ENCODE assay signal across 16 cellular contexts in the genomic region with DNA sequence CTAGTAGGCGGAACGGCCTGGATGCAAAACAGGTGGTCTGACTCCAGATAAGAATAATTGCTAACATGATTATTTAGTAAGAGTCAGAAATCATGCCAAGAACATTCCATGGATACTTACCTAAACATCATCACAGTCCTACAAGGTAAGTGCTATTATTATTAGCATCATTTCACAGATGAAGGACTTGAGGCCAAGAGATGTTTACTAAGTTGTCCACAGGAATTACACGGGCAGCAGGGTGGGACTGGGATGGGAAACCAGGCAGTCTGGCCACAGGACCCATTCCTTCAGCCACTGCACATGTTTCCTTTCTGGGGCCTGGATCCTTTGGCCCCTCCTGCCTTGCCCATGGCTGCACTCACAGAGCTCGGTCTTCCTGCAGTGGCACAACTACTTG. TPM values are rescaled to one million over a fixed set of nuclear protein-coding genes. Genes with fewer than 3 reads are reported as not detected.
A peak's percentile ranks its signal among the peaks of the same experiment; 100 is the strongest.
DNase-seq lines count a peak whose midpoint lies in the region; ATAC-seq and TF ChIP-seq lines count a peak whose summit lies in the region.
"Had no signal": no experiment of that assay in that cellular context is flagged by ENCODE, and none has a peak within 500 bp of the region (broad histone marks: within the 10 kb centered on the region; RNA-seq: fewer than 3 reads in every experiment).

No MANE protein-coding gene starts in this region.

- in situ Hi-C loops in astrocyte of the cerebellum (cut with HindIII; ENCODE audit: low sequenced_read_pairs), result no loop called here

- H3K27me3 Mint-ChIP-seq in activated T-helper 17 cell treated with anti-CD3 and anti-CD28 coated beads, Interleukin-2, amount 50 U/mL, for 72 hours, result no peaks in the 10 kb centered on the region

- H3K9me3 ChIP-seq in lower lobe of right lung (no peaks in the 10 kb centered on the region), upper lobe of left lung (no peaks in the 10 kb centered on the region)

- WGBS in upper lobe of left lung, 2 donors, result 61 to 67% methylated on average over 3 to 4 of the region's 4 CpGs

- H3K27me3 ChIP-seq in lower lobe of right lung (ENCODE audit: low read depth) (no peaks in the 10 kb centered on the region), upper lobe of left lung (no peaks in the 10 kb centered on the region)

- TF ChIP-seq CTCF in astrocyte of the cerebellum (IDR thresholded peaks at IDR 0.05; ENCODE audit: low read depth, low read length, missing control alignments) (no peak), fibroblast of the aortic adventitia (IDR thresholded peaks at IDR 0.05; ENCODE audit: insufficient read depth, low read length) (no peak), lower lobe of right lung (IDR thresholded peaks at IDR 0.05) (no peak), upper lobe of left lung (IDR thresholded peaks at IDR 0.05) (no peak)

- TF ChIP-seq EP300 in upper lobe of left lung (IDR thresholded peaks at IDR 0.05), result peak in 2 of 4 donors; percentile 53 to 55

- no peak overlapping the region for H3K4me3 ChIP-seq in astrocyte of the cerebellum (ENCODE audit: low read depth, low read length)
- no peak overlapping the region for H3K4me3 ChIP-seq in fibroblast of the aortic adventitia (ENCODE audit: low read depth, low read length)
- H3K4me3 ChIP-seq in lower lobe of right lung, result no peak overlapping the region
- H3K4me3 ChIP-seq in upper lobe of left lung, result no peak overlapping the region

- H3K4me1 ChIP-seq in lower lobe of right lung, result peaks cover 12% of the 10 kb centered on the region
- peaks cover 0 to 15% (median 7%) of the 10 kb centered on the region in 4 donors for H3K4me1 ChIP-seq in upper lobe of left lung

- TF ChIP-seq POLR2A in upper lobe of left lung (IDR thresholded peaks at IDR 0.05), result peak in 1 of 4 donors; percentile 12

- intact Hi-C loops in lower lobe of right lung (cut with DNase I), result no loop called here

- no peak overlapping the region for H3K27ac Mint-ChIP-seq in activated T-helper 17 cell treated with anti-CD3 and anti-CD28 coated beads, Interleukin-2, amount 50 U/mL, for 72 hours

- peak; percentile 88 to 89 for ATAC-seq in lower lobe of right lung
- ATAC-seq in upper lobe of left lung (ENCODE audit: low FRiP score in 2 of 2), result peak; percentile 35 to 86
- no peak for ATAC-seq in activated T-helper 17 cell treated with anti-CD3 and anti-CD28 coated beads, Interleukin-2, amount 50 U/mL, for 72 hours (replicated peaks)
- no peak for ATAC-seq in GM18873 (IDR thresholded peaks at IDR 0.05; ENCODE audit: low FRiP score, unreplicated experiment)

- peak overlapping the region; percentile 43 for H3K27ac ChIP-seq in lower lobe of right lung
- H3K27ac ChIP-seq in upper lobe of left lung, result peak overlapping the region in 2 of 4 donors; percentile 30 to 31

- H3K4me1 Mint-ChIP-seq in activated T-helper 17 cell treated with anti-CD3 and anti-CD28 coated beads, Interleukin-2, amount 50 U/mL, for 72 hours, result no peaks in the 10 kb centered on the region

- peak; percentile 37 for DNase-seq in astrocyte of the cerebellum (ENCODE audit: low read depth)
- peak; percentile 62 for DNase-seq in fibroblast of the aortic adventitia (ENCODE audit: low read depth)
- no peak for DNase-seq in lower lobe of right lung
- DNase-seq in upper lobe of left lung, result no peak
- DNase-seq in activated CD8-positive, alpha-beta memory T cell treated with anti-CD3 and anti-CD28 coated beads, Interleukin-2, amount 50 U/mL, for 4 hours, result no peak
- no peak for DNase-seq in 8988T
- DNase-seq: DMS79 treated with DMSO at 0.1 percent for 48 hours, KG1, NCI-H187, NCI-H2107, NCI-H2227 treated with DMSO at 0.1 percent for 48 hours, NCI-H524, NCI-H82, RPMI8226 had no signal

- H3K36me3 ChIP-seq in lower lobe of right lung (peaks cover 3% of the 10 kb centered on the region), upper lobe of left lung (no peaks in the 10 kb centered on the region)

- peaks cover 19% of the 10 kb centered on the region for H3K36me3 Mint-ChIP-seq in activated T-helper 17 cell treated with anti-CD3 and anti-CD28 coated beads, Interleukin-2, amount 50 U/mL, for 72 hours (ENCODE audit: low read depth)

- no peak overlapping the region for H3K4me3 Mint-ChIP-seq in activated T-helper 17 cell treated with anti-CD3 and anti-CD28 coated beads, Interleukin-2, amount 50 U/mL, for 72 hours

- H3K9me3 Mint-ChIP-seq in activated T-helper 17 cell treated with anti-CD3 and anti-CD28 coated beads, Interleukin-2, amount 50 U/mL, for 72 hours, result no peaks in the 10 kb centered on the region

RNA-seq across cellular contexts. Expression of a gene that starts 48.3 kb away (rescaled TPM):
- total RNA-seq in fibroblast of the aortic adventitia (ENCODE audit: low replicate concordance), result 30.7 and 35.2 TPM in 2 replicates
- total RNA-seq in lower lobe of right lung, result 33.8 TPM
- total RNA-seq in upper lobe of left lung, result 10 to 100 TPM; 20.8 to 78.2 (median 27.2) TPM
- 10 to 100 TPM; 34.9 to 54.4 TPM for total RNA-seq in activated T-helper 17 cell treated with anti-CD3 and anti-CD28 coated beads, Interleukin-2, amount 50 U/mL, for 72 hours

Comparison
In these comparisons a context has a peak if more than half of its experiments do, and no peak if none do; other contexts are left out.
1. DNase-seq: peak in astrocyte of the cerebellum (single experiment) and fibroblast of the aortic adventitia (single experiment); none in lower lobe of right lung (single experiment), upper lobe of left lung (0 of 2), activated CD8-positive, alpha-beta memory T cell treated with anti-CD3 and anti-CD28 coated beads, Interleukin-2, amount 50 U/mL, for 4 hours (single experiment) and 8988T (single experiment).
2. ATAC-seq: peak in lower lobe of right lung (2 of 2) and upper lobe of left lung (2 of 2); none in activated T-helper 17 cell treated with anti-CD3 and anti-CD28 coated beads, Interleukin-2, amount 50 U/mL, for 72 hours (single experiment) and GM18873 (single experiment).